In the genomic region with DNA sequence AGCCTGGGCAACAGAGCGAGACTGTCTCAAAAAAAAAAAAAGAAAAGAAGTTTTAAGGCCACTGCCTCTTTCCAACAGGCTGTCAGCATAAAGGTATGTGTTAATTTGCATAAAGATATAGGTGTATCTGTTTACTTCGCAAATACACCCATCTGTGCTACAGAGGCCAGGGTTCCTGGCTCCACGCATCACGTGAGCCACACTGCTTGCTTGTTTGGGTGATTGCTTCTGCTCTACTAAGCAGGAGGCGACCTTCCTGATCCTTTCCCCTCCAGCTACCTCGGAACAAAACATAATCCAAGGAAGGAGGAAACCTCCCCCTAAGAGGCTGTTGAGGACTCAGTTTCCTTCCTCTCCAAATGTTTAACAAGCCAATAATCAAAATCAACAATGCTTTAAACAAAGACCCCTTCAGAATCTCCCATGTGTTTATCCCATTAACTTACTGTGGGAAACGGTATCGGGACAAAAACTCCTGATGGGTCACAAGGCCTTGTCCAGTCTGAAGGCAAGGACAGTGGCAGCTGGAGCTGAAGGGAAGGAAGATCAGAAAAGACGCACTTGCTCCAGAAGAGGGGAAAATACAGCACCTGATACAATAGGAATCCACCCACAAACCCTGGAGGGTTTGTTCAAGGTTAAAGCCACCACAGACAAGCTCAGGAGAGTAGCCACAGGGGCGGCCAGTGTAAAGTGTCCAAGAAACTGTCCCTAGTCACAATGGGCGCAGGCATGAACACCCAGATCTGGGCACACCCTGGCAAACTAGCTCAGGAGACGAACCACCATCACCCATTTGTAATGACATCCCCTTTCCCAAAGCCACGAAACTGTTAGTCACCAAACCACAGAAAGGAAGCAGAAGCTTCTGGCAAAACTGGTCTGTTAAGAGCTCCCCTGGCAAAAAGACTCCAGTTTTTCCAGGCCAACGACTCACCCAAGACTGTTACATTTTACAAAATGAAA, we compare ENCODE assay signal across 8 cellular contexts. TPM values are rescaled to one million over a fixed set of nuclear protein-coding genes. Genes with fewer than 3 reads are reported as not detected.
DNase-seq lines count a peak whose midpoint lies in the region; ATAC-seq and TF ChIP-seq lines count a peak whose summit lies in the region.

No MANE protein-coding gene starts in this region.

- no peak for TF ChIP-seq RAD21 in liver (IDR thresholded peaks at IDR 0.05)

- peaks cover 0 to 1% (median 0%) of the 10 kb centered on the region in 4 donors for H3K36me3 ChIP-seq in liver (ENCODE audit: control insufficient read depth in 4 of 4, insufficient read depth in 3 of 4, low read depth in 1 of 4, low read length in 3 of 4)

- peak; percentile 62 for DNase-seq in AG08396 (ENCODE audit: low spot score)
- peak; percentile 90 for DNase-seq in LHCN-M2 (ENCODE audit: low read depth)
- peak; percentile 84 for DNase-seq in astrocyte of the spinal cord (ENCODE audit: low read depth, low spot score)
- DNase-seq in stimulated activated CD8-positive, alpha-beta memory T cell treated with anti-CD3 and anti-CD28 coated beads, Interleukin-4, amount 100 ng/mL, for 48 hours = no peak
- DNase-seq in activated CD8-positive, alpha-beta T cell treated with anti-CD3 and anti-CD28 coated beads, Interleukin-2, amount 10 ng/mL, durations not matched to agents 7 days and 5 days = no peak
- no peak for DNase-seq in DMS79 (lab: John Stamatoyannopoulos, UW)

- no peak overlapping the region for H3K27ac Mint-ChIP-seq in activated CD8-positive, alpha-beta T cell treated with anti-CD3 and anti-CD28 coated beads, Interleukin-2, amount 10 ng/mL, durations not matched to agents 7 days and 5 days

- no peak for TF ChIP-seq CTCF in astrocyte of the spinal cord (IDR thresholded peaks at IDR 0.05; ENCODE audit: low read depth, low read length)
- no peak for TF ChIP-seq CTCF in liver (IDR thresholded peaks at IDR 0.05; ENCODE audit: low read depth, low read length, missing input control)

- H3K9me3 Mint-ChIP-seq in activated CD8-positive, alpha-beta T cell treated with anti-CD3 and anti-CD28 coated beads, Interleukin-2, amount 10 ng/mL, durations not matched to agents 7 days and 5 days (ENCODE audit: insufficient read depth) = no peaks in the 10 kb centered on the region

- H3K27me3 Mint-ChIP-seq in activated CD8-positive, alpha-beta T cell treated with anti-CD3 and anti-CD28 coated beads, Interleukin-2, amount 10 ng/mL, durations not matched to agents 7 days and 5 days (ENCODE audit: low read depth) = no peaks in the 10 kb centered on the region

- WGBS in liver = 78% methylated on average over 14 of the region's 14 CpGs

- H3K4me3 Mint-ChIP-seq in activated CD8-positive, alpha-beta T cell treated with anti-CD3 and anti-CD28 coated beads, Interleukin-2, amount 10 ng/mL, durations not matched to agents 7 days and 5 days = no peak overlapping the region

- no peak for ATAC-seq in HG03354 (IDR thresholded peaks at IDR 0.05; ENCODE audit: poor library complexity, severe bottlenecking, unreplicated experiment)
- no peak for ATAC-seq in activated CD8-positive, alpha-beta T cell treated with anti-CD3 and anti-CD28 coated beads, Interleukin-2, amount 10 ng/mL, durations not matched to agents 7 days and 5 days

- no peak overlapping the region for H3K9ac ChIP-seq in liver (ENCODE audit: low read depth in 1 of 2, low read length in 2 of 2)

- in situ Hi-C loops in astrocyte of the spinal cord (cut with HindIII; ENCODE audit: low sequenced_read_pairs) = no loop called here

- H3K4me3 ChIP-seq in astrocyte of the spinal cord (ENCODE audit: low read depth, low read length) (no peak overlapping the region), liver (ENCODE audit: low read depth in 1 of 3, low read length in 3 of 3) (no peak overlapping the region)

- no peaks in the 10 kb centered on the region for H3K36me3 Mint-ChIP-seq in activated CD8-positive, alpha-beta T cell treated with anti-CD3 and anti-CD28 coated beads, Interleukin-2, amount 10 ng/mL, durations not matched to agents 7 days and 5 days (ENCODE audit: low read depth)

- no peaks in the 10 kb centered on the region for H3K27me3 ChIP-seq in liver (ENCODE audit: control insufficient read depth in 4 of 4, insufficient read depth in 4 of 4, low read length in 3 of 4)

- CTCF ChIA-PET in activated CD8-positive, alpha-beta T cell treated with anti-CD3 and anti-CD28 coated beads, Interleukin-2, amount 10 ng/mL, durations not matched to agents 7 days and 5 days (lab: Charles Lee) = interaction anchor here (0.8 to 2.0 kb wide), 7 partner anchors 11 to 49 kb away, joined by 3 to 7 read pairs (median 3); no protein-coding TSS in a partner anchor

- peaks cover 26% of the 10 kb centered on the region for H3K4me1 Mint-ChIP-seq in activated CD8-positive, alpha-beta T cell treated with anti-CD3 and anti-CD28 coated beads, Interleukin-2, amount 10 ng/mL, durations not matched to agents 7 days and 5 days (ENCODE audit: low read depth)

- POLR2A ChIA-PET in activated CD8-positive, alpha-beta T cell treated with anti-CD3 and anti-CD28 coated beads, Interleukin-2, amount 10 ng/mL, durations not matched to agents 7 days and 5 days (lab: Charles Lee) = no interaction called here

- H3K27ac ChIP-seq in liver (ENCODE audit: low read depth in 1 of 2, low read length in 2 of 2) = no peak overlapping the region

- H3K4me1 ChIP-seq in liver (ENCODE audit: control insufficient read depth in 4 of 4, insufficient read depth in 4 of 4, low read length in 3 of 4) = peaks cover 0 to 3% (median 1%) of the 10 kb centered on the region in 4 donors

- H3K9me3 ChIP-seq in liver (ENCODE audit: control insufficient read depth in 4 of 4, low read length in 3 of 4) = no peaks in the 10 kb centered on the region

TF ChIP-seq in liver, 16 proteins besides CTCF, POLR2A, EP300 and RAD21:
- TF ChIP-seq, protein P1, sequence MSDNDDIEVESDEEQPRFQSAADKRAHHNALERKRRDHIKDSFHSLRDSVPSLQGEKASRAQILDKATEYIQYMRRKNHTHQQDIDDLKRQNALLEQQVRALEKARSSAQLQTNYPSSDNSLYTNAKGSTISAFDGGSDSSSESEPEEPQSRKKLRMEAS (IDR thresholded peaks at IDR 0.05) = no peak
- TF ChIP-seq YY1 (IDR thresholded peaks at IDR 0.05) = peak; percentile 14

RNA-seq across cellular contexts. Expression of gene CTNNBIP1, which starts 17.2 kb away (rescaled TPM):
- 18.0 and 23.3 TPM in 2 replicates for total RNA-seq in LHCN-M2 (2014; rRNA removed)
- 10.7 TPM for polyA plus RNA-seq in LHCN-M2 (2012)
- total RNA-seq in liver = 10 to 100 TPM in 1 of 2 donors, 1 to 10 TPM in 1; 8.6 to 10.6 TPM
- polyA plus RNA-seq in liver = 10 to 100 TPM in 1 of 2 donors, 1 to 10 TPM in 1; 6.7 to 10.6 TPM
- 10 to 100 TPM; 18.2 to 23.6 TPM for total RNA-seq in activated CD8-positive, alpha-beta T cell treated with anti-CD3 and anti-CD28 coated beads, Interleukin-2, amount 10 ng/mL, durations not matched to agents 7 days and 5 days

RNA-seq across cellular contexts. Expression of gene LZIC, which starts 50.3 kb away (rescaled TPM):
- total RNA-seq in LHCN-M2 (2014; rRNA removed) (32.8 and 36.8 TPM in 2 replicates), liver (10 to 100 TPM; 14.1 to 22.6 TPM)
- 19.6 TPM for polyA plus RNA-seq in LHCN-M2 (2012)
- 10 to 100 TPM; 10.8 to 13.5 TPM for polyA plus RNA-seq in liver
- 10 to 100 TPM; 34.7 to 36.3 TPM for total RNA-seq in activated CD8-positive, alpha-beta T cell treated with anti-CD3 and anti-CD28 coated beads, Interleukin-2, amount 10 ng/mL, durations not matched to agents 7 days and 5 days

RNA-seq across cellular contexts. Expression of gene NMNAT1, which starts 50.4 kb away (rescaled TPM):
- total RNA-seq in LHCN-M2 (2014; rRNA removed) (9.0 and 11.0 TPM in 2 replicates), liver (1 to 10 TPM; 5.6 to 7.4 TPM)
- 10.4 TPM for polyA plus RNA-seq in LHCN-M2 (2012)
- 1 to 10 TPM; 5.2 to 5.6 TPM for polyA plus RNA-seq in liver
- total RNA-seq in activated CD8-positive, alpha-beta T cell treated with anti-CD3 and anti-CD28 coated beads, Interleukin-2, amount 10 ng/mL, durations not matched to agents 7 days and 5 days = 1 to 10 TPM; 6.2 to 6.3 TPM

Comparison
In these comparisons a context has a peak if more than half of its experiments do, and no peak if none do; other contexts are left out.
1. DNase-seq: peak in AG08396 (single experiment), LHCN-M2 (single experiment) and astrocyte of the spinal cord (single experiment); none in stimulated activated CD8-positive, alpha-beta memory T cell treated with anti-CD3 and anti-CD28 coated beads, Interleukin-4, amount 100 ng/mL, for 48 hours (single experiment), activated CD8-positive, alpha-beta T cell treated with anti-CD3 and anti-CD28 coated beads, Interleukin-2, amount 10 ng/mL, durations not matched to agents 7 days and 5 days (single experiment) and DMS79 (single experiment).